Comparison of ENCODE assay signal across 9 cellular contexts in the genomic region with DNA sequence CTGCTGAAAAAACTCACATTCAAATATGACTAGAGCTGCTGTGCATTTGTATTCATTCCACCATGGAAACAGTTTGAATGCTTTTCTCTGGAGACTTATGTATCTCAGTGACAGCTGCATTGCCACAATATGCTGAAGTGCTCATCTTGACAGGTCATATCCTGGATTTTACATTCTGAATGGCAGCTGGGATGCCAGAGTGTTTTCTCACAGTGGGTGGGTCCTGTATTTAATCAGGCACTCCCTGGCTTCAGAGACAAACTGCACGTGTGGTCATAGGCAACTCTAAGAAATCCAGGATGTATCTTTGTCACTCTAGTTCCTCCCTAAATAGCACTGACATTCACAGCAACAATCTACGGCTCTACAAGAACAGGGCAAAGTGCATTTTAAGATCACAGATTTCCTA.
A peak's percentile ranks its signal among the peaks of the same experiment; 100 is the strongest.
DNase-seq lines count a peak whose midpoint lies in the region; ATAC-seq and TF ChIP-seq lines count a peak whose summit lies in the region.
"Had no signal": no experiment of that assay in that cellular context is flagged by ENCODE, and none has a peak within 500 bp of the region (broad histone marks: within the 10 kb centered on the region; RNA-seq: fewer than 3 reads in every experiment).

No MANE protein-coding gene starts in this region.

- TF ChIP-seq CTCF in activated B cell treated with CpG ODN at 0.5 μM for 24 hours (IDR thresholded peaks at IDR 0.05) = no peak

- H3K4me3 Mint-ChIP-seq in activated B cell treated with CpG ODN at 0.5 μM for 24 hours = peak overlapping the region; percentile 72

- H3K9me3 Mint-ChIP-seq in activated B cell treated with CpG ODN at 0.5 μM for 24 hours = no peaks in the 10 kb centered on the region

- H3K27ac ChIP-seq in mucosa of rectum (ENCODE audit: low read depth in 2 of 2, low read length in 2 of 2) = peak overlapping the region; percentile 65 to 67
- H3K27ac ChIP-seq: SK-N-MC had no signal

- peak overlapping the region; percentile 89 for H3K27ac Mint-ChIP-seq in activated B cell treated with CpG ODN at 0.5 μM for 24 hours

- CTCF ChIA-PET in activated B cell treated with CpG ODN at 0.5 μM for 24 hours (lab: Charles Lee) = interaction anchor here (0.8 to 1.7 kb wide), 7 partner anchors 9 to 76 kb away, joined by 3 to 10 read pairs (median 4); no protein-coding TSS in a partner anchor

- ATAC-seq in GM18505 (IDR thresholded peaks at IDR 0.05; ENCODE audit: unreplicated experiment) (peak; percentile 7), GM21717 (IDR thresholded peaks at IDR 0.05; ENCODE audit: unreplicated experiment) (peak; percentile 29), activated B cell treated with CpG ODN at 0.5 μM for 24 hours (ENCODE audit: low read depth) (peak; percentile 35)

- peaks cover 33% of the 10 kb centered on the region for H3K36me3 Mint-ChIP-seq in activated B cell treated with CpG ODN at 0.5 μM for 24 hours (ENCODE audit: low read depth)

- H3K27me3 ChIP-seq in mucosa of rectum (ENCODE audit: control insufficient read depth in 2 of 2, insufficient read depth in 2 of 2, low read length in 2 of 2) = no peaks in the 10 kb centered on the region

- POLR2A ChIA-PET in activated B cell treated with CpG ODN at 0.5 μM for 24 hours (lab: Charles Lee) = interaction anchor here (0.7 to 2.5 kb wide), 18 partner anchors 9 to 75 kb away, joined by 3 to 80 read pairs (median 6); a partner anchor contains a TSS

- no peaks in the 10 kb centered on the region for H3K27me3 Mint-ChIP-seq in activated B cell treated with CpG ODN at 0.5 μM for 24 hours

- DNase-seq in LHCN-M2 (ENCODE audit: low read depth) (peak; percentile 100), activated B cell treated with CpG ODN at 0.5 μM for 24 hours (no peak), ureter (ENCODE audit: low spot score) (no peak), NCI-H1105 (lab: John Stamatoyannopoulos, UW) (no peak), AG20443 (ENCODE audit: low spot score) (no peak)

- no peak overlapping the region for H3K4me3 ChIP-seq in mucosa of rectum (ENCODE audit: low read length in 2 of 2)
- H3K4me3 ChIP-seq: SK-N-MC had no signal

- TF ChIP-seq POLR2A in GM18505 (IDR thresholded peaks at IDR 0.05; ENCODE audit: borderline replicate concordance, extremely low read depth, insufficient read depth, insufficient read length) = no peak

- peaks cover 5 to 12% of the 10 kb centered on the region in 2 donors for H3K4me1 ChIP-seq in mucosa of rectum (ENCODE audit: control insufficient read depth in 2 of 2, insufficient read depth in 2 of 2, low read length in 2 of 2)

- no peak overlapping the region for H3K9ac ChIP-seq in mucosa of rectum (ENCODE audit: low read depth in 1 of 2, low read length in 2 of 2)

- intact Hi-C loops in activated B cell treated with CpG ODN at 0.5 μM for 24 hours (cut with micrococcal nuclease) = loop anchor here (1.0 to 5.0 kb wide), 2 partner anchors 47 to 290 kb away; a partner anchor contains a TSS

- H3K36me3 ChIP-seq in mucosa of rectum (ENCODE audit: control insufficient read depth in 2 of 2, insufficient read depth in 2 of 2, low read length in 2 of 2) = no peaks in the 10 kb centered on the region

- no peaks in the 10 kb centered on the region for H3K9me3 ChIP-seq in mucosa of rectum (ENCODE audit: control insufficient read depth in 2 of 2, low read length in 2 of 2)

- H3K4me1 Mint-ChIP-seq in activated B cell treated with CpG ODN at 0.5 μM for 24 hours = peaks cover 39% of the 10 kb centered on the region
